Comparison of ENCODE assay signal across 1 cellular context in the genomic region with DNA sequence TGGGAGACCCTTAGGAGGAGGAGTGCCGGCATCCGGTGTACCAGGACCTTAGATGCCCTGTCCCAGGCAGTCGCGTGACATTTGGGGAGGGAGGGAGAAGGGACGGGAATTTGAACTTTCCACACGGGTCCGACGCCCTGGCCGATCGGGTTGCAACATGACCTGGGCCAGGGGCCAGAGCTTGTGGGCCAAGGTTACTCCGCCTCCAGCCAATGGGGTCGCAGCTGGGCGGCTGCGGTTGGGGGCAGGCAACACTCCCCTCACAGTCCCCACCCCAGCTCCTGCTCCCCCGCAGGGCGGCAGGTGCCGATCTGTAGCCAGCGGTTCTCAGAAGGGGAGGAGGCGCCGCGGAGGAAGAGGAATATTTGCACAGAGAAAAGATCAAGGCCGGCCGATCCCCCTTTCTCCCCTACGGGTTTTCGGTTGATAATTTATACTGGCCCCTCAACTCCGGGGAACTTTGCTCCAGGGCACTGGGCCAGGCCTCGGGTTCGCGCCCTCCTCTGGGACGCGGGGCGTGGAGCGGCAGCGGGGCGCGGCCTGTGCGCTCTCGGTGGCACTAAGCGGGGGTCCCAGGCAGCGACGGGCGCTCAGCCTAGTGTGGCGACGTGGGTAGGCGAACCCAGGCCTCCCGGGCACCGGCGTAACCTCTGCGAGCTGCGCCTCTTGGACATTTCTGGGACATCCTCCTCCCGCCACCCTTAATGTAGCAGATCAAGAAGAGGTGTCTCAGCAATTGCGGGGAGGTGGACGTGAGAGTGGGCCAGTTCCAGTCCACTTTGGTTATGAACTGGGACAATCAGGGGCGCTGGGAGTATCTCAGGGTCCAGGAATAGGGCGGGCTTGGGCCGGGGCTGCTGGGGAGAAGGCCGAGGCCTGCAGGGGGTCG.
TF ChIP-seq lines count a peak whose summit lies in the region.

No MANE protein-coding gene starts in this region.

TF ChIP-seq in HepG2, 621 proteins besides CTCF, POLR2A, EP300 and RAD21 (continued from another document and continues in another):
- TF ChIP-seq ZNF143 (CRISPR knock-in tag; IDR thresholded peaks at IDR 0.05): no peak
- TF ChIP-seq ZNF335 (CRISPR knock-in tag; IDR thresholded peaks at IDR 0.05): no peak
- TF ChIP-seq, protein P1, sequence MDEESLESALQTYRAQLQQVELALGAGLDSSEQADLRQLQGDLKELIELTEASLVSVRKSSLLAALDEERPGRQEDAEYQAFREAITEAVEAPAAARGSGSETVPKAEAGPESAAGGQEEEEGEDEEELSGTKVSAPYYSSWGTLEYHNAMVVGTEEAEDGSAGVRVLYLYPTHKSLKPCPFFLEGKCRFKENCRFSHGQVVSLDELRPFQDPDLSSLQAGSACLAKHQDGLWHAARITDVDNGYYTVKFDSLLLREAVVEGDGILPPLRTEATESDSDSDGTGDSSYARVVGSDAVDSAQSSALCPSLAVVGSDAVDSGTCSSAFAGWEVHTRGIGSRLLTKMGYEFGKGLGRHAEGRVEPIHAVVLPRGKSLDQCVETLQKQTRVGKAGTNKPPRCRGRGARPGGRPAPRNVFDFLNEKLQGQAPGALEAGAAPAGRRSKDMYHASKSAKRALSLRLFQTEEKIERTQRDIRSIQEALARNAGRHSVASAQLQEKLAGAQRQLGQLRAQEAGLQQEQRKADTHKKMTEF (CRISPR knock-in tag; IDR thresholded peaks at IDR 0.05): peak; percentile 94
- TF ChIP-seq, protein P2, sequence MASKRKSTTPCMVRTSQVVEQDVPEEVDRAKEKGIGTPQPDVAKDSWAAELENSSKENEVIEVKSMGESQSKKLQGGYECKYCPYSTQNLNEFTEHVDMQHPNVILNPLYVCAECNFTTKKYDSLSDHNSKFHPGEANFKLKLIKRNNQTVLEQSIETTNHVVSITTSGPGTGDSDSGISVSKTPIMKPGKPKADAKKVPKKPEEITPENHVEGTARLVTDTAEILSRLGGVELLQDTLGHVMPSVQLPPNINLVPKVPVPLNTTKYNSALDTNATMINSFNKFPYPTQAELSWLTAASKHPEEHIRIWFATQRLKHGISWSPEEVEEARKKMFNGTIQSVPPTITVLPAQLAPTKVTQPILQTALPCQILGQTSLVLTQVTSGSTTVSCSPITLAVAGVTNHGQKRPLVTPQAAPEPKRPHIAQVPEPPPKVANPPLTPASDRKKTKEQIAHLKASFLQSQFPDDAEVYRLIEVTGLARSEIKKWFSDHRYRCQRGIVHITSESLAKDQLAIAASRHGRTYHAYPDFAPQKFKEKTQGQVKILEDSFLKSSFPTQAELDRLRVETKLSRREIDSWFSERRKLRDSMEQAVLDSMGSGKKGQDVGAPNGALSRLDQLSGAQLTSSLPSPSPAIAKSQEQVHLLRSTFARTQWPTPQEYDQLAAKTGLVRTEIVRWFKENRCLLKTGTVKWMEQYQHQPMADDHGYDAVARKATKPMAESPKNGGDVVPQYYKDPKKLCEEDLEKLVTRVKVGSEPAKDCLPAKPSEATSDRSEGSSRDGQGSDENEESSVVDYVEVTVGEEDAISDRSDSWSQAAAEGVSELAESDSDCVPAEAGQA (IDR thresholded peaks at IDR 0.05; ENCODE audit: low read depth): no peak
- TF ChIP-seq, protein P2 (CRISPR knock-in tag; IDR thresholded peaks at IDR 0.05; ENCODE audit: borderline replicate concordance): no peak
- TF ChIP-seq YY1 (IDR thresholded peaks at IDR 0.05; ENCODE audit: insufficient read depth, insufficient replicate concordance, low read depth, low read length): peak; percentile 39
- TF ChIP-seq, protein P3, sequence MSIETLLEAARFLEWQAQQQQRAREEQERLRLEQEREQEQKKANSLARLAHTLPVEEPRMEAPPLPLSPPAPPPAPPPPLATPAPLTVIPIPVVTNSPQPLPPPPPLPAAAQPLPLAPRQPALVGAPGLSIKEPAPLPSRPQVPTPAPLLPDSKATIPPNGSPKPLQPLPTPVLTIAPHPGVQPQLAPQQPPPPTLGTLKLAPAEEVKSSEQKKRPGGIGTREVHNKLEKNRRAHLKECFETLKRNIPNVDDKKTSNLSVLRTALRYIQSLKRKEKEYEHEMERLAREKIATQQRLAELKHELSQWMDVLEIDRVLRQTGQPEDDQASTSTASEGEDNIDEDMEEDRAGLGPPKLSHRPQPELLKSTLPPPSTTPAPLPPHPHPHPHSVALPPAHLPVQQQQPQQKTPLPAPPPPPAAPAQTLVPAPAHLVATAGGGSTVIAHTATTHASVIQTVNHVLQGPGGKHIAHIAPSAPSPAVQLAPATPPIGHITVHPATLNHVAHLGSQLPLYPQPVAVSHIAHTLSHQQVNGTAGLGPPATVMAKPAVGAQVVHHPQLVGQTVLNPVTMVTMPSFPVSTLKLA (IDR thresholded peaks at IDR 0.05): peak; percentile 33; the same call in 1 of the 2 replicates
- peak; percentile 65; the same call in 1 of the 2 replicates for TF ChIP-seq DMAP1 (CRISPR knock-in tag; IDR thresholded peaks at IDR 0.05)
- no peak for TF ChIP-seq ZNF816 (CRISPR knock-in tag; IDR thresholded peaks at IDR 0.05; ENCODE audit: borderline replicate concordance)
- no peak; the same call in 1 of the 2 replicates for TF ChIP-seq ZNF367 (CRISPR knock-in tag; IDR thresholded peaks at IDR 0.05; ENCODE audit: borderline replicate concordance)
- TF ChIP-seq, protein P4, sequence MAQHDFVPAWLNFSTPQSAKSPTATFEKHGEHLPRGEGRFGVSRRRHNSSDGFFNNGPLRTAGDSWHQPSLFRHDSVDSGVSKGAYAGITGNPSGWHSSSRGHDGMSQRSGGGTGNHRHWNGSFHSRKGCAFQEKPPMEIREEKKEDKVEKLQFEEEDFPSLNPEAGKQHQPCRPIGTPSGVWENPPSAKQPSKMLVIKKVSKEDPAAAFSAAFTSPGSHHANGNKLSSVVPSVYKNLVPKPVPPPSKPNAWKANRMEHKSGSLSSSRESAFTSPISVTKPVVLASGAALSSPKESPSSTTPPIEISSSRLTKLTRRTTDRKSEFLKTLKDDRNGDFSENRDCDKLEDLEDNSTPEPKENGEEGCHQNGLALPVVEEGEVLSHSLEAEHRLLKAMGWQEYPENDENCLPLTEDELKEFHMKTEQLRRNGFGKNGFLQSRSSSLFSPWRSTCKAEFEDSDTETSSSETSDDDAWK (CRISPR knock-in tag; IDR thresholded peaks at IDR 0.05): no peak
- TF ChIP-seq CBX5 (CRISPR knock-in tag; IDR thresholded peaks at IDR 0.05; ENCODE audit: borderline replicate concordance): peak; percentile 45; the same call in 1 of the 2 replicates
- TF ChIP-seq KLF11 (CRISPR knock-in tag; IDR thresholded peaks at IDR 0.05): no peak
- peak; percentile 91 for TF ChIP-seq PITX1 (CRISPR knock-in tag; IDR thresholded peaks at IDR 0.05)
- TF ChIP-seq ZC3H13 (CRISPR knock-in tag; IDR thresholded peaks at IDR 0.05): peak; percentile 80; the same call in 1 of the 2 replicates
- TF ChIP-seq ZNF24 (IDR thresholded peaks at IDR 0.05): no peak
- no peak for TF ChIP-seq ZNF180 (CRISPR knock-in tag; IDR thresholded peaks at IDR 0.05; ENCODE audit: borderline replicate concordance, low read depth)
- TF ChIP-seq, protein P5, sequence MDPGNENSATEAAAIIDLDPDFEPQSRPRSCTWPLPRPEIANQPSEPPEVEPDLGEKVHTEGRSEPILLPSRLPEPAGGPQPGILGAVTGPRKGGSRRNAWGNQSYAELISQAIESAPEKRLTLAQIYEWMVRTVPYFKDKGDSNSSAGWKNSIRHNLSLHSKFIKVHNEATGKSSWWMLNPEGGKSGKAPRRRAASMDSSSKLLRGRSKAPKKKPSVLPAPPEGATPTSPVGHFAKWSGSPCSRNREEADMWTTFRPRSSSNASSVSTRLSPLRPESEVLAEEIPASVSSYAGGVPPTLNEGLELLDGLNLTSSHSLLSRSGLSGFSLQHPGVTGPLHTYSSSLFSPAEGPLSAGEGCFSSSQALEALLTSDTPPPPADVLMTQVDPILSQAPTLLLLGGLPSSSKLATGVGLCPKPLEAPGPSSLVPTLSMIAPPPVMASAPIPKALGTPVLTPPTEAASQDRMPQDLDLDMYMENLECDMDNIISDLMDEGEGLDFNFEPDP (CRISPR knock-in tag; conservative IDR thresholded peaks at IDR 0.05): 0 out of 2 replicates have a peak, but pooled peaks have one; percentile 83
- TF ChIP-seq, protein P6, sequence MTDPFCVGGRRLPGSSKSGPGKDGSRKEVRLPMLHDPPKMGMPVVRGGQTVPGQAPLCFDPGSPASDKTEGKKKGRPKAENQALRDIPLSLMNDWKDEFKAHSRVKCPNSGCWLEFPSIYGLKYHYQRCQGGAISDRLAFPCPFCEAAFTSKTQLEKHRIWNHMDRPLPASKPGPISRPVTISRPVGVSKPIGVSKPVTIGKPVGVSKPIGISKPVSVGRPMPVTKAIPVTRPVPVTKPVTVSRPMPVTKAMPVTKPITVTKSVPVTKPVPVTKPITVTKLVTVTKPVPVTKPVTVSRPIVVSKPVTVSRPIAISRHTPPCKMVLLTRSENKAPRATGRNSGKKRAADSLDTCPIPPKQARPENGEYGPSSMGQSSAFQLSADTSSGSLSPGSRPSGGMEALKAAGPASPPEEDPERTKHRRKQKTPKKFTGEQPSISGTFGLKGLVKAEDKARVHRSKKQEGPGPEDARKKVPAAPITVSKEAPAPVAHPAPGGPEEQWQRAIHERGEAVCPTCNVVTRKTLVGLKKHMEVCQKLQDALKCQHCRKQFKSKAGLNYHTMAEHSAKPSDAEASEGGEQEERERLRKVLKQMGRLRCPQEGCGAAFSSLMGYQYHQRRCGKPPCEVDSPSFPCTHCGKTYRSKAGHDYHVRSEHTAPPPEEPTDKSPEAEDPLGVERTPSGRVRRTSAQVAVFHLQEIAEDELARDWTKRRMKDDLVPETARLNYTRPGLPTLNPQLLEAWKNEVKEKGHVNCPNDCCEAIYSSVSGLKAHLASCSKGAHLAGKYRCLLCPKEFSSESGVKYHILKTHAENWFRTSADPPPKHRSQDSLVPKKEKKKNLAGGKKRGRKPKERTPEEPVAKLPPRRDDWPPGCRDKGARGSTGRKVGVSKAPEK (CRISPR knock-in tag; IDR thresholded peaks at IDR 0.05; ENCODE audit: borderline replicate concordance): no peak; the same call in 1 of the 2 replicates
- TF ChIP-seq, protein P7, sequence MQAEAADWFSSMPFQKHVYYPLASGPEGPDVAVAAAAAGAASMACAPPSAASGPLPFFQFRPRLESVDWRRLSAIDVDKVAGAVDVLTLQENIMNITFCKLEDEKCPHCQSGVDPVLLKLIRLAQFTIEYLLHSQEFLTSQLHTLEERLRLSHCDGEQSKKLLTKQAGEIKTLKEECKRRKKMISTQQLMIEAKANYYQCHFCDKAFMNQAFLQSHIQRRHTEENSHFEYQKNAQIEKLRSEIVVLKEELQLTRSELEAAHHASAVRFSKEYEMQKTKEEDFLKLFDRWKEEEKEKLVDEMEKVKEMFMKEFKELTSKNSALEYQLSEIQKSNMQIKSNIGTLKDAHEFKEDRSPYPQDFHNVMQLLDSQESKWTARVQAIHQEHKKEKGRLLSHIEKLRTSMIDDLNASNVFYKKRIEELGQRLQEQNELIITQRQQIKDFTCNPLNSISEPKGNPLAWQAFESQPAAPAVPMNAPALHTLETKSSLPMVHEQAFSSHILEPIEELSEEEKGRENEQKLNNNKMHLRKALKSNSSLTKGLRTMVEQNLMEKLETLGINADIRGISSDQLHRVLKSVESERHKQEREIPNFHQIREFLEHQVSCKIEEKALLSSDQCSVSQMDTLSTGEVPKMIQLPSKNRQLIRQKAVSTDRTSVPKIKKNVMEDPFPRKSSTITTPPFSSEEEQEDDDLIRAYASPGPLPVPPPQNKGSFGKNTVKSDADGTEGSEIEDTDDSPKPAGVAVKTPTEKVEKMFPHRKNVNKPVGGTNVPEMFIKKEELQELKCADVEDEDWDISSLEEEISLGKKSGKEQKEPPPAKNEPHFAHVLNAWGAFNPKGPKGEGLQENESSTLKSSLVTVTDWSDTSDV (CRISPR knock-in tag; IDR thresholded peaks at IDR 0.05): peak; percentile 95
- no peak for TF ChIP-seq ZFP62 (CRISPR knock-in tag; IDR thresholded peaks at IDR 0.05)
- TF ChIP-seq, protein P8, sequence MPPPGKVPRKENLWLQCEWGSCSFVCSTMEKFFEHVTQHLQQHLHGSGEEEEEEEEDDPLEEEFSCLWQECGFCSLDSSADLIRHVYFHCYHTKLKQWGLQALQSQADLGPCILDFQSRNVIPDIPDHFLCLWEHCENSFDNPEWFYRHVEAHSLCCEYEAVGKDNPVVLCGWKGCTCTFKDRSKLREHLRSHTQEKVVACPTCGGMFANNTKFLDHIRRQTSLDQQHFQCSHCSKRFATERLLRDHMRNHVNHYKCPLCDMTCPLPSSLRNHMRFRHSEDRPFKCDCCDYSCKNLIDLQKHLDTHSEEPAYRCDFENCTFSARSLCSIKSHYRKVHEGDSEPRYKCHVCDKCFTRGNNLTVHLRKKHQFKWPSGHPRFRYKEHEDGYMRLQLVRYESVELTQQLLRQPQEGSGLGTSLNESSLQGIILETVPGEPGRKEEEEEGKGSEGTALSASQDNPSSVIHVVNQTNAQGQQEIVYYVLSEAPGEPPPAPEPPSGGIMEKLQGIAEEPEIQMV (CRISPR knock-in tag; IDR thresholded peaks at IDR 0.05; ENCODE audit: low read depth): no peak
- TF ChIP-seq, protein P9, sequence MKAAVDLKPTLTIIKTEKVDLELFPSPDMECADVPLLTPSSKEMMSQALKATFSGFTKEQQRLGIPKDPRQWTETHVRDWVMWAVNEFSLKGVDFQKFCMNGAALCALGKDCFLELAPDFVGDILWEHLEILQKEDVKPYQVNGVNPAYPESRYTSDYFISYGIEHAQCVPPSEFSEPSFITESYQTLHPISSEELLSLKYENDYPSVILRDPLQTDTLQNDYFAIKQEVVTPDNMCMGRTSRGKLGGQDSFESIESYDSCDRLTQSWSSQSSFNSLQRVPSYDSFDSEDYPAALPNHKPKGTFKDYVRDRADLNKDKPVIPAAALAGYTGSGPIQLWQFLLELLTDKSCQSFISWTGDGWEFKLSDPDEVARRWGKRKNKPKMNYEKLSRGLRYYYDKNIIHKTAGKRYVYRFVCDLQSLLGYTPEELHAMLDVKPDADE (CRISPR knock-in tag; IDR thresholded peaks at IDR 0.05): 0 out of 2 replicates have a peak, but pooled peaks have one; percentile 12
- TF ChIP-seq, protein P10, sequence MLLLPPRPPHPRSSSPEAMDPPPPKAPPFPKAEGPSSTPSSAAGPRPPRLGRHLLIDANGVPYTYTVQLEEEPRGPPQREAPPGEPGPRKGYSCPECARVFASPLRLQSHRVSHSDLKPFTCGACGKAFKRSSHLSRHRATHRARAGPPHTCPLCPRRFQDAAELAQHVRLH (CRISPR knock-in tag; IDR thresholded peaks at IDR 0.05; ENCODE audit: borderline replicate concordance, low read depth): peak; percentile 87; the same call in 1 of the 2 replicates
- peak; percentile 77 for TF ChIP-seq ASH2L (IDR thresholded peaks at IDR 0.05; ENCODE audit: insufficient read length, low read depth, low read length)
